In genomic region chr18:59512025-59512710, GRCh38 we compare ENCODE assay signal across 19 cellular contexts.
"Had no signal": no experiment of that assay in that cellular context is flagged by ENCODE, and none has a peak within 500 bp of the region (broad histone marks: within the 10 kb centered on the region; RNA-seq: fewer than 3 reads in every experiment).

No MANE protein-coding gene starts in this region.

- H3K36me3 Mint-ChIP-seq: immature natural killer cell had no signal

- H3K4me1 ChIP-seq: psoas muscle had no signal

- H3K27ac ChIP-seq: esophagus muscularis mucosa, psoas muscle, suprapubic skin, upper lobe of right lung had no signal

- H3K9me3 ChIP-seq: esophagus muscularis mucosa, psoas muscle, suprapubic skin, upper lobe of right lung had no signal

- H3K4me3 Mint-ChIP-seq: dendritic cell treated with granulocyte-macrophage colony-stimulating factor and Interleukin-4, amounts not matched to agents 40 ng/mL and 50 ng/mL, for 4 days; immature natural killer cell; naive thymus-derived CD8-positive, alpha-beta T cell; T-helper 2 cell treated with Interferon-gamma antibody and Interleukin-4, amounts not matched to agents 5 μg/mL and 100 μg/mL, for 36 hours had no signal

- H3K4me1 Mint-ChIP-seq: immature natural killer cell; naive thymus-derived CD8-positive, alpha-beta T cell had no signal

- H3K27ac Mint-ChIP-seq: dendritic cell treated with granulocyte-macrophage colony-stimulating factor and Interleukin-4, amounts not matched to agents 40 ng/mL and 50 ng/mL, for 4 days; immature natural killer cell; naive thymus-derived CD8-positive, alpha-beta T cell; T-helper 2 cell treated with Interferon-gamma antibody and Interleukin-4, amounts not matched to agents 5 μg/mL and 100 μg/mL, for 36 hours had no signal

- H3K4me3 ChIP-seq: esophagus muscularis mucosa, lung, psoas muscle, suprapubic skin, upper lobe of right lung had no signal

- DNase-seq: activated CD4-positive, alpha-beta T cell treated with anti-CD3 and anti-CD28 coated beads, Interleukin-2, amount 50 U/mL, for 1 hour; activated naive CD4-positive, alpha-beta T cell treated with anti-CD3 and anti-CD28 coated beads, Interleukin-2, amount 50 U/mL, for 16 hours; activated T-cell treated with anti-CD3 and anti-CD28 coated beads, Interleukin-2, amount 50 U/mL, for 1 hour; cerebellar nuclear complex; immature natural killer cell; left cardiac atrium; naive thymus-derived CD8-positive, alpha-beta T cell; nucleus accumbens; psoas muscle; stimulated activated CD4-positive, alpha-beta T cell treated with anti-CD3 and anti-CD28 coated beads, Interleukin-12 subunit alpha, Interleukin-12 subunit beta, amount 100 ng/mL, for 4 hours; stimulated activated CD4-positive, alpha-beta T cell treated with anti-CD3 and anti-CD28 coated beads, Interleukin-2, amount 100 ng/mL, for 48 hours; stimulated activated naive CD8-positive, alpha-beta T cell treated with anti-CD3 and anti-CD28 coated beads, Interleukin-15, Interleukin-2, amounts not matched to agents 100 U/mL and 50 U/mL, for 24 hours; upper lobe of right lung had no signal

- H3K27me3 ChIP-seq: esophagus muscularis mucosa, suprapubic skin, upper lobe of right lung had no signal

- H3K36me3 ChIP-seq: esophagus muscularis mucosa, suprapubic skin, upper lobe of right lung had no signal

- H3K9me3 Mint-ChIP-seq: dendritic cell treated with granulocyte-macrophage colony-stimulating factor and Interleukin-4, amounts not matched to agents 40 ng/mL and 50 ng/mL, for 4 days; T-helper 2 cell treated with Interferon-gamma antibody and Interleukin-4, amounts not matched to agents 5 μg/mL and 100 μg/mL, for 36 hours had no signal

- ATAC-seq: left cardiac atrium; naive thymus-derived CD8-positive, alpha-beta T cell; psoas muscle; sciatic nerve; stimulated activated naive CD8-positive, alpha-beta T cell treated with anti-CD3 and anti-CD28 coated beads, Interleukin-15, Interleukin-2, amounts not matched to agents 100 U/mL and 50 U/mL, for 24 hours; upper lobe of right lung had no signal
